ENCODE assay signal across 16 cellular contexts in genomic region chr11:103077553-103077952, GRCh38.
"Had no signal": no experiment of that assay in that cellular context is flagged by ENCODE, and none has a peak within 500 bp of the region (broad histone marks: within the 10 kb centered on the region; RNA-seq: fewer than 3 reads in every experiment).

No MANE protein-coding gene starts in this region.

- H3K27ac Mint-ChIP-seq: activated B cell treated with CpG ODN at 0.5 μM for 24 hours; activated CD4-positive, alpha-beta memory T cell treated with anti-CD3 and anti-CD28 coated beads for 36 hours; activated T-helper 2 cell treated with anti-CD3 and anti-CD28 coated beads, Interferon-gamma antibody, Interleukin-2, Interleukin-4, amounts not matched to agents 10 μg/mL and 5 μg/mL and 100 μg/mL, durations not matched to agents 14 hours and 24 hours and 36 hours; brain; effector memory CD8-positive, alpha-beta T cell; natural killer cell had no signal

- H3K27me3 Mint-ChIP-seq: activated B cell treated with CpG ODN at 0.5 μM for 24 hours; activated CD4-positive, alpha-beta memory T cell treated with anti-CD3 and anti-CD28 coated beads for 36 hours; brain; effector memory CD8-positive, alpha-beta T cell; stimulated activated naive CD8-positive, alpha-beta T cell treated with anti-CD3 and anti-CD28 coated beads, Interleukin-15, amount 100 ng/mL, for 72 hours had no signal

- H3K4me3 Mint-ChIP-seq: activated B cell treated with CpG ODN at 0.5 μM for 24 hours; activated CD4-positive, alpha-beta memory T cell treated with anti-CD3 and anti-CD28 coated beads for 36 hours; brain; effector memory CD8-positive, alpha-beta T cell; natural killer cell; stimulated activated naive CD8-positive, alpha-beta T cell treated with anti-CD3 and anti-CD28 coated beads, Interleukin-15, amount 100 ng/mL, for 72 hours had no signal

- H3K4me1 Mint-ChIP-seq: natural killer cell; stimulated activated naive CD8-positive, alpha-beta T cell treated with anti-CD3 and anti-CD28 coated beads, Interleukin-15, amount 100 ng/mL, for 72 hours had no signal

- H3K9me3 Mint-ChIP-seq: activated B cell treated with CpG ODN at 0.5 μM for 24 hours; activated CD4-positive, alpha-beta memory T cell treated with anti-CD3 and anti-CD28 coated beads for 36 hours; activated T-helper 2 cell treated with anti-CD3 and anti-CD28 coated beads, Interferon-gamma antibody, Interleukin-2, Interleukin-4, amounts not matched to agents 10 μg/mL and 5 μg/mL and 100 μg/mL, durations not matched to agents 14 hours and 24 hours and 36 hours; brain; effector memory CD8-positive, alpha-beta T cell; natural killer cell; stimulated activated naive CD8-positive, alpha-beta T cell treated with anti-CD3 and anti-CD28 coated beads, Interleukin-15, amount 100 ng/mL, for 72 hours had no signal

- ATAC-seq: effector memory CD8-positive, alpha-beta T cell; natural killer cell; psoas muscle; right cardiac atrium; stimulated activated naive CD8-positive, alpha-beta T cell treated with anti-CD3 and anti-CD28 coated beads, Interleukin-15, amount 100 ng/mL, for 72 hours had no signal

- DNase-seq: activated B cell treated with CpG ODN at 0.5 μM for 24 hours; activated CD4-positive, alpha-beta memory T cell treated with anti-CD3 and anti-CD28 coated beads for 36 hours; activated CD4-positive, alpha-beta T cell treated with anti-CD3 and anti-CD28 coated beads for 4 hours; activated naive CD4-positive, alpha-beta T cell treated with Interleukin-2 at 50 U/mL for 16 hours; activated T-cell treated with anti-CD3 and anti-CD28 coated beads for 4 hours; caudate nucleus; effector memory CD8-positive, alpha-beta T cell; foreskin fibroblast; natural killer cell; ovary; psoas muscle; right cardiac atrium; stimulated activated naive CD8-positive, alpha-beta T cell treated with anti-CD3 and anti-CD28 coated beads, Interleukin-15, amount 100 ng/mL, for 72 hours; transverse colon had no signal
